18 cellular contexts compared by ENCODE assay signal in genomic region chr1:12097321-12097720, GRCh38. TPM values are rescaled to one million over a fixed set of nuclear protein-coding genes. Genes with fewer than 3 reads are reported as not detected.
"Had no signal": no experiment of that assay in that cellular context is flagged by ENCODE, and none has a peak within 500 bp of the region (broad histone marks: within the 10 kb centered on the region; RNA-seq: fewer than 3 reads in every experiment).

No MANE protein-coding gene starts in this region.

- H3K4me3 Mint-ChIP-seq: activated naive CD4-positive, alpha-beta T cell treated with anti-CD3 and anti-CD28 coated beads, Interleukin-2, amount 10 ng/mL, durations not matched to agents 7 days and 5 days; naive thymus-derived CD4-positive, alpha-beta T cell; T-helper 1 cell treated with Interleukin-12 subunit alpha and Interleukin-12 subunit beta and Interleukin-4 antibody, amounts not matched to agents 30 μg/mL and 1 μg/mL, for 36 hours had no signal

- DNase-seq: activated CD4-positive, alpha-beta T cell treated with anti-CD3 and anti-CD28 coated beads for 48 hours; activated naive CD4-positive, alpha-beta T cell treated with anti-CD3 and anti-CD28 coated beads, Interleukin-2, amount 10 ng/mL, durations not matched to agents 7 days and 5 days; amniotic stem cell; brain microvascular endothelial cell; left cardiac atrium; lower lobe of right lung; naive thymus-derived CD4-positive, alpha-beta T cell; right cardiac atrium; stimulated activated CD4-positive, alpha-beta T cell treated with anti-CD3 and anti-CD28 coated beads, Interleukin-2, amount 100 ng/mL, for 24 hours; stimulated activated naive CD4-positive, alpha-beta T cell; substantia nigra; transverse colon had no signal

- H3K27ac Mint-ChIP-seq: activated naive CD4-positive, alpha-beta T cell treated with anti-CD3 and anti-CD28 coated beads, Interleukin-2, amount 10 ng/mL, durations not matched to agents 7 days and 5 days; activated T-helper 2 cell treated with anti-CD3 and anti-CD28 coated beads, Interferon-gamma antibody, Interleukin-2, Interleukin-4, amounts not matched to agents 10 μg/mL and 5 μg/mL and 100 μg/mL, durations not matched to agents 14 hours and 24 hours and 36 hours; naive thymus-derived CD4-positive, alpha-beta T cell; T-helper 1 cell treated with Interleukin-12 subunit alpha and Interleukin-12 subunit beta and Interleukin-4 antibody, amounts not matched to agents 30 μg/mL and 1 μg/mL, for 36 hours had no signal

- H3K27me3 ChIP-seq: brain microvascular endothelial cell, neutrophil, spleen, transverse colon had no signal

- H3K27me3 Mint-ChIP-seq: activated naive CD4-positive, alpha-beta T cell treated with anti-CD3 and anti-CD28 coated beads, Interleukin-2, amount 10 ng/mL, durations not matched to agents 7 days and 5 days; naive thymus-derived CD4-positive, alpha-beta T cell had no signal

- H3K4me1 ChIP-seq: lower lobe of right lung, spleen, transverse colon had no signal

- H3K36me3 ChIP-seq: brain microvascular endothelial cell, lower lobe of right lung, neutrophil, spleen, transverse colon had no signal

- H3K4me3 ChIP-seq: lower lobe of right lung, spleen, transverse colon had no signal

- ATAC-seq: left cardiac atrium; lower lobe of right lung; naive thymus-derived CD4-positive, alpha-beta T cell; right cardiac atrium had no signal

- H3K9me3 Mint-ChIP-seq: activated naive CD4-positive, alpha-beta T cell treated with anti-CD3 and anti-CD28 coated beads, Interleukin-2, amount 10 ng/mL, durations not matched to agents 7 days and 5 days; T-helper 1 cell treated with Interleukin-12 subunit alpha and Interleukin-12 subunit beta and Interleukin-4 antibody, amounts not matched to agents 30 μg/mL and 1 μg/mL, for 36 hours had no signal

- H3K27ac ChIP-seq: brain microvascular endothelial cell, lower lobe of right lung, neutrophil, spleen, transverse colon had no signal

- H3K9me3 ChIP-seq: lower lobe of right lung, neutrophil, transverse colon had no signal

RNA-seq across cellular contexts. Expression of gene TNFRSF8, which starts 34.2 kb away (rescaled TPM):
- total RNA-seq: endothelial cell of umbilical vein, fibroblast of lung had no signal
- polyA plus RNA-seq: naive thymus-derived CD4-positive, alpha-beta T cell had no signal
